Comparison of ENCODE assay signal across 2 cellular contexts in the genomic region with DNA sequence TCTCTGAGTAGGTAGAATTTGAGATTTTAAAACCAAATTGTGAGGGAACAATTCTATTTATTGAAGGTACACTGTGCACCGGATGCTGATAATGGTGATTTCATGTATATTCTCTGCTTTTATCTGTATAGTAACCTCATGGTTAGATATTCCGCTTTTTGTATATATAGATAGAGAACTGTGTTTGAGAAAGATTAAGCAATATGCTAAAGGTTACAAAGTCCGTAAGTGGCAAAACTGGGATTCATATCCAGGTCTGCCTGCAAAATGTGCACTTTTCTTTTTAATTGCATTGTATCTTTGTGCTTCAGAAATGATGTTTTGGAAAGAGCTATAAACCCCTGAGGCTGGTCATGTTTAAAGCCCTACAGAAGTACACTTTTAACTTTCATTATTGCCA.
TF ChIP-seq lines count a peak whose summit lies in the region.

No MANE protein-coding gene starts in this region.

TF ChIP-seq in GM23338, 12 proteins besides CTCF, POLR2A, EP300 and RAD21:
- TF ChIP-seq, protein P1, sequence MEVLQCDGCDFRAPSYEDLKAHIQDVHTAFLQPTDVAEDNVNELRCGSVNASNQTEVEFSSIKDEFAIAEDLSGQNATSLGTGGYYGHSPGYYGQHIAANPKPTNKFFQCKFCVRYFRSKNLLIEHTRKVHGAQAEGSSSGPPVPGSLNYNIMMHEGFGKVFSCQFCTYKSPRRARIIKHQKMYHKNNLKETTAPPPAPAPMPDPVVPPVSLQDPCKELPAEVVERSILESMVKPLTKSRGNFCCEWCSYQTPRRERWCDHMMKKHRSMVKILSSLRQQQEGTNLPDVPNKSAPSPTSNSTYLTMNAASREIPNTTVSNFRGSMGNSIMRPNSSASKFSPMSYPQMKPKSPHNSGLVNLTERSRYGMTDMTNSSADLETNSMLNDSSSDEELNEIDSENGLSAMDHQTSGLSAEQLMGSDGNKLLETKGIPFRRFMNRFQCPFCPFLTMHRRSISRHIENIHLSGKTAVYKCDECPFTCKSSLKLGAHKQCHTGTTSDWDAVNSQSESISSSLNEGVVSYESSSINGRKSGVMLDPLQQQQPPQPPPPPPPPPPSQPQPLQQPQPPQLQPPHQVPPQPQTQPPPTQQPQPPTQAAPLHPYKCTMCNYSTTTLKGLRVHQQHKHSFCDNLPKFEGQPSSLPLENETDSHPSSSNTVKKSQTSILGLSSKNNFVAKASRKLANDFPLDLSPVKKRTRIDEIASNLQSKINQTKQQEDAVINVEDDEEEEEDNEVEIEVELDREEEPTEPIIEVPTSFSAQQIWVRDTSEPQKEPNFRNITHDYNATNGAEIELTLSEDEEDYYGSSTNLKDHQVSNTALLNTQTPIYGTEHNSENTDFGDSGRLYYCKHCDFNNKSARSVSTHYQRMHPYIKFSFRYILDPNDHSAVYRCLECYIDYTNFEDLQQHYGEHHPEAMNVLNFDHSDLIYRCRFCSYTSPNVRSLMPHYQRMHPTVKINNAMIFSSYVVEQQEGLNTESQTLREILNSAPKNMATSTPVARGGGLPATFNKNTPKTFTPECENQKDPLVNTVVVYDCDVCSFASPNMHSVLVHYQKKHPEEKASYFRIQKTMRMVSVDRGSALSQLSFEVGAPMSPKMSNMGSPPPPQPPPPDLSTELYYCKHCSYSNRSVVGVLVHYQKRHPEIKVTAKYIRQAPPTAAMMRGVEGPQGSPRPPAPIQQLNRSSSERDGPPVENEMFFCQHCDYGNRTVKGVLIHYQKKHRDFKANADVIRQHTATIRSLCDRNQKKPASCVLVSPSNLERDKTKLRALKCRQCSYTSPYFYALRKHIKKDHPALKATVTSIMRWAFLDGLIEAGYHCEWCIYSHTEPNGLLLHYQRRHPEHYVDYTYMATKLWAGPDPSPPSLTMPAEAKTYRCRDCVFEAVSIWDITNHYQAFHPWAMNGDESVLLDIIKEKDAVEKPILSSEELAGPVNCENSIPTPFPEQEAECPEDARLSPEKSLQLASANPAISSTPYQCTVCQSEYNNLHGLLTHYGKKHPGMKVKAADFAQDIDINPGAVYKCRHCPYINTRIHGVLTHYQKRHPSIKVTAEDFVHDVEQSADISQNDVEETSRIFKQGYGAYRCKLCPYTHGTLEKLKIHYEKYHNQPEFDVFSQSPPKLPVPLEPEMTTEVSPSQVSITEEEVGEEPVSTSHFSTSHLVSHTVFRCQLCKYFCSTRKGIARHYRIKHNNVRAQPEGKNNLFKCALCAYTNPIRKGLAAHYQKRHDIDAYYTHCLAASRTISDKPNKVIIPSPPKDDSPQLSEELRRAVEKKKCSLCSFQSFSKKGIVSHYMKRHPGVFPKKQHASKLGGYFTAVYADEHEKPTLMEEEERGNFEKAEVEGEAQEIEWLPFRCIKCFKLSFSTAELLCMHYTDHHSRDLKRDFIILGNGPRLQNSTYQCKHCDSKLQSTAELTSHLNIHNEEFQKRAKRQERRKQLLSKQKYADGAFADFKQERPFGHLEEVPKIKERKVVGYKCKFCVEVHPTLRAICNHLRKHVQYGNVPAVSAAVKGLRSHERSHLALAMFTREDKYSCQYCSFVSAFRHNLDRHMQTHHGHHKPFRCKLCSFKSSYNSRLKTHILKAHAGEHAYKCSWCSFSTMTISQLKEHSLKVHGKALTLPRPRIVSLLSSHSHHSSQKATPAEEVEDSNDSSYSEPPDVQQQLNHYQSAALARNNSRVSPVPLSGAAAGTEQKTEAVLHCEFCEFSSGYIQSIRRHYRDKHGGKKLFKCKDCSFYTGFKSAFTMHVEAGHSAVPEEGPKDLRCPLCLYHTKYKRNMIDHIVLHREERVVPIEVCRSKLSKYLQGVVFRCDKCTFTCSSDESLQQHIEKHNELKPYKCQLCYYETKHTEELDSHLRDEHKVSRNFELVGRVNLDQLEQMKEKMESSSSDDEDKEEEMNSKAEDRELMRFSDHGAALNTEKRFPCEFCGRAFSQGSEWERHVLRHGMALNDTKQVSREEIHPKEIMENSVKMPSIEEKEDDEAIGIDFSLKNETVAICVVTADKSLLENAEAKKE (CRISPR knock-in tag; IDR thresholded peaks at IDR 0.05): no peak
- no peak for TF ChIP-seq CREB1 (CRISPR knock-in tag; IDR thresholded peaks at IDR 0.05; ENCODE audit: low read depth)
- TF ChIP-seq EZH2phosphoT487 (IDR thresholded peaks at IDR 0.05; ENCODE audit: unreplicated experiment): no peak
- TF ChIP-seq ZNF114 (CRISPR knock-in tag; IDR thresholded peaks at IDR 0.05): no peak
- TF ChIP-seq ETS1 (IDR thresholded peaks at IDR 0.05): no peak
- TF ChIP-seq ZNF331 (CRISPR knock-in tag; IDR thresholded peaks at IDR 0.05; ENCODE audit: low read depth): no peak
- TF ChIP-seq EZH2 (IDR thresholded peaks at IDR 0.05; ENCODE audit: low read depth, unreplicated experiment): no peak
- no peak for TF ChIP-seq JUNB (IDR thresholded peaks at IDR 0.05; ENCODE audit: unreplicated experiment)
- TF ChIP-seq STAT1 (IDR thresholded peaks at IDR 0.05; ENCODE audit: unreplicated experiment): no peak

TF ChIP-seq in HepG2, 621 proteins besides CTCF, POLR2A, EP300 and RAD21 (continued from another document and continues in another):
- TF ChIP-seq SATB2 (CRISPR knock-in tag; IDR thresholded peaks at IDR 0.05) (no peak), ZBTB20 (CRISPR knock-in tag; IDR thresholded peaks at IDR 0.05; ENCODE audit: borderline replicate concordance, low read depth) (0 out of 2 replicates have a peak, but pooled peaks have one; percentile 44), TMF1 (CRISPR knock-in tag; IDR thresholded peaks at IDR 0.05; ENCODE audit: low read depth) (no peak), SOX13 (IDR thresholded peaks at IDR 0.05) (no peak), SOX13 (CRISPR knock-in tag; conservative IDR thresholded peaks at IDR 0.05 in 1 of 2, IDR thresholded peaks at IDR 0.05 in 1 of 2) (peak in 1 of 2 experiments; percentile 31; a peak in 1 of 4 replicates), TAF1 (CRISPR knock-in tag; IDR thresholded peaks at IDR 0.05) (no peak), GATAD2A (CRISPR knock-in tag; IDR thresholded peaks at IDR 0.05) (0 out of 2 replicates have a peak, but pooled peaks have one; percentile 34), PAXIP1 (CRISPR knock-in tag; conservative IDR thresholded peaks at IDR 0.05) (peak; percentile 56; the same call in 1 of the 2 replicates), HNF4A (CRISPR knock-in tag; IDR thresholded peaks at IDR 0.05) (peak; percentile 82), GFI1 (CRISPR knock-in tag; IDR thresholded peaks at IDR 0.05; ENCODE audit: borderline replicate concordance) (peak; percentile 80), RARA (CRISPR knock-in tag; IDR thresholded peaks at IDR 0.05) (0 out of 2 replicates have a peak, but pooled peaks have one; percentile 9), ARID5B (CRISPR knock-in tag; IDR thresholded peaks at IDR 0.05) (peak; percentile 80), ELF3 (CRISPR knock-in tag; IDR thresholded peaks at IDR 0.05) (no peak), HNF4G (IDR thresholded peaks at IDR 0.05; ENCODE audit: borderline replicate concordance, low read depth, low read length) (peak; percentile 62), HNF4G (CRISPR knock-in tag; IDR thresholded peaks at IDR 0.05; ENCODE audit: borderline replicate concordance, low read depth) (no peak), ISL2 (CRISPR knock-in tag; IDR thresholded peaks at IDR 0.05) (peak; percentile 47; the same call in 1 of the 2 replicates), CEBPG (CRISPR knock-in tag; IDR thresholded peaks at IDR 0.05) (peak; percentile 91), NPAS2 (CRISPR knock-in tag; IDR thresholded peaks at IDR 0.05; ENCODE audit: borderline replicate concordance) (no peak), CEBPB (IDR thresholded peaks at IDR 0.05; ENCODE audit: borderline replicate concordance, low read depth, low read length) (peak; percentile 88), HMG20A (CRISPR knock-in tag; IDR thresholded peaks at IDR 0.05; ENCODE audit: borderline replicate concordance) (peak; percentile 57; the same call in 1 of the 2 replicates), THAP11 (CRISPR knock-in tag; IDR thresholded peaks at IDR 0.05) (0 out of 2 replicates have a peak, but pooled peaks have one; percentile 14), NCOR1 (IDR thresholded peaks at IDR 0.05; ENCODE audit: borderline replicate concordance, low read length) (peak; percentile 28; the same call in 1 of the 2 replicates)
- TF ChIP-seq, protein P2, sequence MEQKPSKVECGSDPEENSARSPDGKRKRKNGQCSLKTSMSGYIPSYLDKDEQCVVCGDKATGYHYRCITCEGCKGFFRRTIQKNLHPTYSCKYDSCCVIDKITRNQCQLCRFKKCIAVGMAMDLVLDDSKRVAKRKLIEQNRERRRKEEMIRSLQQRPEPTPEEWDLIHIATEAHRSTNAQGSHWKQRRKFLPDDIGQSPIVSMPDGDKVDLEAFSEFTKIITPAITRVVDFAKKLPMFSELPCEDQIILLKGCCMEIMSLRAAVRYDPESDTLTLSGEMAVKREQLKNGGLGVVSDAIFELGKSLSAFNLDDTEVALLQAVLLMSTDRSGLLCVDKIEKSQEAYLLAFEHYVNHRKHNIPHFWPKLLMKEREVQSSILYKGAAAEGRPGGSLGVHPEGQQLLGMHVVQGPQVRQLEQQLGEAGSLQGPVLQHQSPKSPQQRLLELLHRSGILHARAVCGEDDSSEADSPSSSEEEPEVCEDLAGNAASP (CRISPR knock-in tag; IDR thresholded peaks at IDR 0.05; ENCODE audit: borderline replicate concordance): no peak
- TF ChIP-seq, protein P3, sequence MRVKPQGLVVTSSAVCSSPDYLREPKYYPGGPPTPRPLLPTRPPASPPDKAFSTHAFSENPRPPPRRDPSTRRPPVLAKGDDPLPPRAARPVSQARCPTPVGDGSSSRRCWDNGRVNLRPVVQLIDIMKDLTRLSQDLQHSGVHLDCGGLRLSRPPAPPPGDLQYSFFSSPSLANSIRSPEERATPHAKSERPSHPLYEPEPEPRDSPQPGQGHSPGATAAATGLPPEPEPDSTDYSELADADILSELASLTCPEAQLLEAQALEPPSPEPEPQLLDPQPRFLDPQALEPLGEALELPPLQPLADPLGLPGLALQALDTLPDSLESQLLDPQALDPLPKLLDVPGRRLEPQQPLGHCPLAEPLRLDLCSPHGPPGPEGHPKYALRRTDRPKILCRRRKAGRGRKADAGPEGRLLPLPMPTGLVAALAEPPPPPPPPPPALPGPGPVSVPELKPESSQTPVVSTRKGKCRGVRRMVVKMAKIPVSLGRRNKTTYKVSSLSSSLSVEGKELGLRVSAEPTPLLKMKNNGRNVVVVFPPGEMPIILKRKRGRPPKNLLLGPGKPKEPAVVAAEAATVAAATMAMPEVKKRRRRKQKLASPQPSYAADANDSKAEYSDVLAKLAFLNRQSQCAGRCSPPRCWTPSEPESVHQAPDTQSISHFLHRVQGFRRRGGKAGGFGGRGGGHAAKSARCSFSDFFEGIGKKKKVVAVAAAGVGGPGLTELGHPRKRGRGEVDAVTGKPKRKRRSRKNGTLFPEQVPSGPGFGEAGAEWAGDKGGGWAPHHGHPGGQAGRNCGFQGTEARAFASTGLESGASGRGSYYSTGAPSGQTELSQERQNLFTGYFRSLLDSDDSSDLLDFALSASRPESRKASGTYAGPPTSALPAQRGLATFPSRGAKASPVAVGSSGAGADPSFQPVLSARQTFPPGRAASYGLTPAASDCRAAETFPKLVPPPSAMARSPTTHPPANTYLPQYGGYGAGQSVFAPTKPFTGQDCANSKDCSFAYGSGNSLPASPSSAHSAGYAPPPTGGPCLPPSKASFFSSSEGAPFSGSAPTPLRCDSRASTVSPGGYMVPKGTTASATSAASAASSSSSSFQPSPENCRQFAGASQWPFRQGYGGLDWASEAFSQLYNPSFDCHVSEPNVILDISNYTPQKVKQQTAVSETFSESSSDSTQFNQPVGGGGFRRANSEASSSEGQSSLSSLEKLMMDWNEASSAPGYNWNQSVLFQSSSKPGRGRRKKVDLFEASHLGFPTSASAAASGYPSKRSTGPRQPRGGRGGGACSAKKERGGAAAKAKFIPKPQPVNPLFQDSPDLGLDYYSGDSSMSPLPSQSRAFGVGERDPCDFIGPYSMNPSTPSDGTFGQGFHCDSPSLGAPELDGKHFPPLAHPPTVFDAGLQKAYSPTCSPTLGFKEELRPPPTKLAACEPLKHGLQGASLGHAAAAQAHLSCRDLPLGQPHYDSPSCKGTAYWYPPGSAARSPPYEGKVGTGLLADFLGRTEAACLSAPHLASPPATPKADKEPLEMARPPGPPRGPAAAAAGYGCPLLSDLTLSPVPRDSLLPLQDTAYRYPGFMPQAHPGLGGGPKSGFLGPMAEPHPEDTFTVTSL (CRISPR knock-in tag; IDR thresholded peaks at IDR 0.05; ENCODE audit: borderline replicate concordance): peak; percentile 54; the same call in 1 of the 2 replicates
